3 cellular contexts compared by ENCODE assay signal in genomic region chr12:43992856-43993255, GRCh38.
"Had no signal": no experiment of that assay in that cellular context is flagged by ENCODE, and none has a peak within 500 bp of the region (broad histone marks: within the 10 kb centered on the region; RNA-seq: fewer than 3 reads in every experiment).

No MANE protein-coding gene starts in this region.

- DNase-seq: GDM1, GF-D8 had no signal

- ATAC-seq: GM12878 had no signal
